ENCODE assay signal across 16 cellular contexts in genomic region chr6:133227344-133227743, GRCh38. TPM values are rescaled to one million over a fixed set of nuclear protein-coding genes. Genes with fewer than 3 reads are reported as not detected.
DNase-seq lines count a peak whose midpoint lies in the region; ATAC-seq and TF ChIP-seq lines count a peak whose summit lies in the region.
"Had no signal": no experiment of that assay in that cellular context is flagged by ENCODE, and none has a peak within 500 bp of the region (broad histone marks: within the 10 kb centered on the region; RNA-seq: fewer than 3 reads in every experiment).

No MANE protein-coding gene starts in this region.

- in situ Hi-C loops in gastrocnemius medialis (cut with MboI; ENCODE audit: low sequenced_read_pairs in 4 of 4): no loop called here

- peaks cover 22 to 26% of the 10 kb centered on the region in 2 donors for H3K4me1 ChIP-seq in gastrocnemius medialis
- H3K4me1 ChIP-seq: A549, BLaER1 had no signal

- no peak for TF ChIP-seq POLR2A in gastrocnemius medialis (IDR thresholded peaks at IDR 0.05)

- no peaks in the 10 kb centered on the region for H3K27me3 ChIP-seq in gastrocnemius medialis
- H3K27me3 ChIP-seq: BLaER1 had no signal

- TF ChIP-seq CTCF in gastrocnemius medialis (IDR thresholded peaks at IDR 0.05 in 4 of 5, conservative IDR thresholded peaks at IDR 0.05 in 1 of 5): no peak

- no peak overlapping the region for H3K27ac ChIP-seq in gastrocnemius medialis
- H3K27ac ChIP-seq: 22Rv1, A549, BLaER1 had no signal

- H3K9me3 ChIP-seq in gastrocnemius medialis: no peaks in the 10 kb centered on the region
- H3K9me3 ChIP-seq: A549 had no signal

- no peak overlapping the region for H3K4me3 ChIP-seq in gastrocnemius medialis
- H3K4me3 ChIP-seq: A549, BLaER1 had no signal

- ATAC-seq in gastrocnemius medialis (peak; percentile 45), GM21528 (IDR thresholded peaks at IDR 0.05; ENCODE audit: low FRiP score, unreplicated experiment) (no peak)
- ATAC-seq: A549 had no signal

- intact Hi-C loops in gastrocnemius medialis (cut with DNase I; ENCODE audit: low total_unique reads): no loop called here

- no peaks in the 10 kb centered on the region for H3K36me3 ChIP-seq in gastrocnemius medialis
- H3K36me3 ChIP-seq: BLaER1 had no signal

- DNase-seq in NCI-H1105 treated with DMSO at 0.1 percent for 48 hours (lab: John Stamatoyannopoulos, UW): peak; percentile 20
- no peak for DNase-seq in NCI-H1105 (lab: John Stamatoyannopoulos, UW)
- peak; percentile 35 for DNase-seq in NCI-H748 (lab: John Stamatoyannopoulos, UW; ENCODE audit: unreplicated experiment)
- no peak for DNase-seq in NCI-H748 treated with DMSO at 0.1 percent for 48 hours (lab: John Stamatoyannopoulos, UW)
- peak; percentile 21 for DNase-seq in NCI-H146 treated with DMSO at 0.1 percent for 48 hours (lab: John Stamatoyannopoulos, UW; ENCODE audit: unreplicated experiment)
- no peak for DNase-seq in gastrocnemius medialis
- DNase-seq in AML-193 (lab: John Stamatoyannopoulos, UW): no peak
- DNase-seq: CD4-positive, alpha-beta memory T cell; DMS153; DMS79 treated with DMSO at 0.1 percent for 48 hours; GF-D8; H9 had no signal

RNA-seq across cellular contexts. Expression of gene EYA4, which starts 13.8 kb away (rescaled TPM):
- total RNA-seq in gastrocnemius medialis: 100 to 1,000 TPM in 1 of 4 donors, 10 to 100 TPM in 3; 33.7 to 110 (median 62.1) TPM
- total RNA-seq: CD4-positive, alpha-beta memory T cell had no signal

Comparison
In these comparisons a context has a peak if more than half of its experiments do, and no peak if none do; other contexts are left out.
1. DNase-seq: peak in NCI-H1105 treated with DMSO at 0.1 percent for 48 hours (single experiment), NCI-H748 (single experiment) and NCI-H146 treated with DMSO at 0.1 percent for 48 hours (single experiment); none in NCI-H1105 (single experiment), NCI-H748 treated with DMSO at 0.1 percent for 48 hours (single experiment), gastrocnemius medialis (0 of 2) and AML-193 (0 of 2).